15 cellular contexts compared by ENCODE assay signal in the genomic region with DNA sequence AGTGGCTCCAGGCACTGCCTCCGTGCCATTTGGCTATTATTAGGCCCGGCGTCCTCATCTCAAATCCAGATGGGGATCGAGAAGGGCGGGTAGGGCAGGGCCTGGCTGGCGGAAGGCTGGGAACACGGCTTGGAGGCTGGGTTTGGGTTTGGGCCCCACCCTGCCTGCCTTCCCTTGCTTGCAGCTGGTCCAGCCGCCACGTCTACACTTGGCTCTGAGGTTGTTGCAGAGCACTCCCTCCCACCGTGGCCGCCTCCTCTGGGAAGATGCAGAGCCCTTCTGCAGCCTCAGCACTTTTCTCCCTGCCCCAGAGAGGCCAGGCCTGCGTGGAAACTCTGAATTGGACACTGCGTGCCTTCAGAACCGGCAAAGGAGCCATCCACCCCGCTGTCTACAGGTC. TPM values are rescaled to one million over a fixed set of nuclear protein-coding genes. Genes with fewer than 3 reads are reported as not detected.
DNase-seq lines count a peak whose midpoint lies in the region; ATAC-seq and TF ChIP-seq lines count a peak whose summit lies in the region.
"Had no signal": no experiment of that assay in that cellular context is flagged by ENCODE, and none has a peak within 500 bp of the region (broad histone marks: within the 10 kb centered on the region; RNA-seq: fewer than 3 reads in every experiment).

No MANE protein-coding gene starts in this region.

- TF ChIP-seq POLR2A in IMR-90 (IDR thresholded peaks at IDR 0.05; ENCODE audit: low read depth, low read length) (no peak), testis (IDR thresholded peaks at IDR 0.05) (no peak)

- H2AK5ac ChIP-seq in IMR-90 (ENCODE audit: low read depth, low read length), result no peak overlapping the region

- no peaks in the 10 kb centered on the region for H3K9me3 ChIP-seq in IMR-90 (ENCODE audit: control insufficient read depth, insufficient read depth, low read length)
- H3K9me3 ChIP-seq in lung (ENCODE audit: control insufficient read depth in 2 of 2, insufficient read depth in 1 of 2, low read length in 1 of 2), result no peaks in the 10 kb centered on the region
- H3K9me3 ChIP-seq in testis, result no peaks in the 10 kb centered on the region

- no peak overlapping the region for H3K23ac ChIP-seq in IMR-90 (ENCODE audit: low read depth, low read length)

- no peak for ATAC-seq in IMR-90 (ENCODE audit: low read depth)
- ATAC-seq in lung (ENCODE audit: insufficient read depth, low FRiP score), result no peak
- ATAC-seq in HG03521 (IDR thresholded peaks at IDR 0.05; ENCODE audit: unreplicated experiment), result no peak
- ATAC-seq: natural killer cell; stimulated activated naive CD8-positive, alpha-beta T cell treated with anti-CD3 and anti-CD28 coated beads, Interleukin-15, amount 100 ng/mL, for 72 hours had no signal

- BruUV-seq in IMR-90 (replicated peaks; lab: Mats Ljungman, UMichigan), result no TSS peak

- DNase-seq in IMR-90 (peak; percentile 41), fibroblast of the conjunctiva (ENCODE audit: low read depth) (peak; percentile 77), lung (ENCODE audit: low spot score) (peak; percentile 72), testis (peak; percentile 88), NCI-H2196 treated with DMSO at 0.1 percent for 48 hours (lab: John Stamatoyannopoulos, UW; ENCODE audit: unreplicated experiment) (no peak), foreskin melanocyte (no peak)
- DNase-seq in stimulated activated CD4-positive, alpha-beta T cell treated with anti-CD3 and anti-CD28 coated beads, Interleukin-4, amount 100 ng/mL, for 4 hours, result no peak
- DNase-seq: activated CD4-positive, alpha-beta T cell treated with anti-CD3 and anti-CD28 coated beads, Interleukin-2, amount 10 ng/mL, durations not matched to agents 7 days and 5 days; activated effector memory CD4-positive, alpha-beta T cell treated with anti-CD3 and anti-CD28 coated beads, Interleukin-2, amount 50 U/mL, for 16 hours; CD4-positive, alpha-beta T cell; natural killer cell; NCI-H1694 treated with DMSO at 0.1 percent for 48 hours; stimulated activated CD4-positive, alpha-beta T cell treated with anti-CD3 and anti-CD28 coated beads, Interleukin-2, amount 100 ng/mL, for 48 hours; stimulated activated naive CD8-positive, alpha-beta T cell treated with anti-CD3 and anti-CD28 coated beads, Interleukin-15, amount 100 ng/mL, for 72 hours had no signal

- intact Hi-C loops in IMR-90 (cut with micrococcal nuclease), result no loop called here
- intact Hi-C loops in testis (cut with DNase I; ENCODE audit: low total_unique reads), result no loop called here

- H2AFZ ChIP-seq in IMR-90 (replicated peaks; ENCODE audit: low read length, poor library complexity), result peak overlapping the region; percentile 26

- H3K4me1 ChIP-seq in IMR-90 (ENCODE audit: control insufficient read depth, insufficient read depth, low read length) (peaks cover 2% of the 10 kb centered on the region; the same call in 1 of the 2 replicates), lung (ENCODE audit: control insufficient read depth in 2 of 2, insufficient read depth in 2 of 2, low read length in 2 of 2) (peaks cover 0 to 3% of the 10 kb centered on the region in 2 donors), testis (peaks cover 5% of the 10 kb centered on the region)

- no peak overlapping the region for H3K56ac ChIP-seq in IMR-90 (ENCODE audit: extremely low read depth, insufficient read depth, low read length)

- no peak overlapping the region for H2BK15ac ChIP-seq in IMR-90 (ENCODE audit: low read depth, low read length)

- H2BK120ac ChIP-seq in IMR-90 (ENCODE audit: low read depth, low read length), result no peak overlapping the region

- no peak overlapping the region for H2BK20ac ChIP-seq in IMR-90 (ENCODE audit: low read depth, low read length)

- H2BK5ac ChIP-seq in IMR-90 (ENCODE audit: low read depth, low read length, poor library complexity, severe bottlenecking), result no peak overlapping the region

- 0 out of 2 replicates have a peak overlapping the region, but pooled peaks have one; percentile 49 for H4K5ac ChIP-seq in IMR-90 (ENCODE audit: low read depth, low read length)

- dilution Hi-C loops in IMR-90 (cut with HindIII; ENCODE audit: low sequenced_read_pairs, unreplicated experiment), result no loop called here

- H3K18ac ChIP-seq in IMR-90 (ENCODE audit: low read depth, low read length), result no peak overlapping the region; the same call in 1 of the 2 replicates

- 16% methylated on average over 3 of the region's 15 CpGs; no CpG with 5 or more reads in 1 of the 2 experiments for WGBS in IMR-90 (ENCODE audit: extremely low coverage in 2 of 2, insufficient read length in 1 of 2), 2 experiments
- 78 to 83% methylated on average over 15 of the region's 15 CpGs for WGBS in lung, 2 donors
- 52% methylated on average over 7 to 15 of the region's 15 CpGs for WGBS in testis, 2 donors

- peaks cover 4% of the 10 kb centered on the region; the same call in 1 of the 2 replicates for H3K9me1 ChIP-seq in IMR-90 (ENCODE audit: insufficient read depth, low read length)

- in situ Hi-C loops in IMR-90 (cut with MboI; ENCODE audit: low sequenced_read_pairs), result no loop called here

- no peak overlapping the region for H3K4me2 ChIP-seq in IMR-90 (ENCODE audit: low read depth, low read length)

- H3K79me1 ChIP-seq in IMR-90 (ENCODE audit: low read depth in 1 of 2, low read length in 2 of 2), result peaks cover 4 to 8% of the 10 kb centered on the region in 2 experiments; a peak in 3 of 4 replicates

- peak overlapping the region in 1 of 2 experiments; percentile 68; a peak in 1 of 4 replicates for H4K8ac ChIP-seq in IMR-90 (ENCODE audit: low read depth in 2 of 2, low read length in 2 of 2)

- no peaks in the 10 kb centered on the region for H4K20me1 ChIP-seq in IMR-90 (ENCODE audit: insufficient read depth, low read length)

- TF ChIP-seq CTCF in IMR-90 (conservative IDR thresholded peaks at IDR 0.05; ENCODE audit: low read depth, low read length), result no peak
- TF ChIP-seq CTCF in lung (IDR thresholded peaks at IDR 0.05; ENCODE audit: control extremely low read depth, extremely low read depth), result no peak
- no peak for TF ChIP-seq CTCF in testis (IDR thresholded peaks at IDR 0.05)

- POLR2A ChIA-PET in IMR-90 (lab: Charles Lee; ENCODE audit: unreplicated experiment), result no interaction called here

- H3K36me3 ChIP-seq in IMR-90 (ENCODE audit: control insufficient read depth, insufficient read depth, low read length) (no peaks in the 10 kb centered on the region), lung (ENCODE audit: control insufficient read depth in 2 of 2, insufficient read depth in 2 of 2, low read length in 2 of 2) (no peaks in the 10 kb centered on the region), testis (ENCODE audit: low read depth, missing control alignments) (no peaks in the 10 kb centered on the region)

- H3K4me3 ChIP-seq in IMR-90 (ENCODE audit: insufficient read depth, low read depth, low read length), result no peak overlapping the region
- no peak overlapping the region for H3K4me3 ChIP-seq in lung
- no peak overlapping the region for H3K4me3 ChIP-seq in testis

- CTCF ChIA-PET in IMR-90 (lab: Yijun Ruan, JAX), result interaction anchor here (0.7 kb wide), 1 partner anchor 12 kb away, joined by 3 read pairs; no protein-coding TSS in a partner anchor

- H3K9ac ChIP-seq in IMR-90 (ENCODE audit: low read depth, low read length), result no peak overlapping the region

- no peak overlapping the region; the same call in 1 of the 2 replicates for H3K27ac ChIP-seq in IMR-90 (ENCODE audit: insufficient read depth, low read length)
- peak overlapping the region; percentile 27 to 65 for H3K27ac ChIP-seq in lung (ENCODE audit: low read depth in 1 of 2, low read length in 1 of 2)
- peak overlapping the region; percentile 67 to 85 for H3K27ac ChIP-seq in testis

- no peak overlapping the region for H3K4ac ChIP-seq in IMR-90 (ENCODE audit: low read depth, low read length)

- no peak for TF ChIP-seq RAD21 in IMR-90 (IDR thresholded peaks at IDR 0.05; ENCODE audit: low read length)

- H2AK9ac ChIP-seq in IMR-90 (replicated peaks; ENCODE audit: low read depth, low read length, poor library complexity), result no peak overlapping the region

- H4K91ac ChIP-seq in IMR-90 (ENCODE audit: insufficient read depth, low read depth, low read length), result 0 out of 2 replicates have a peak overlapping the region, but pooled peaks have one; percentile 6

- H3K27me3 ChIP-seq in IMR-90 (ENCODE audit: control insufficient read depth, insufficient read depth, low read length) (no peaks in the 10 kb centered on the region), lung (ENCODE audit: control insufficient read depth, insufficient read depth) (no peaks in the 10 kb centered on the region), testis (no peaks in the 10 kb centered on the region)

- H3K14ac ChIP-seq in IMR-90 (replicated peaks; ENCODE audit: low read depth, low read length), result peak overlapping the region; percentile 9; the same call in 1 of the 2 replicates

TF ChIP-seq in IMR-90, 13 proteins besides CTCF, POLR2A, EP300 and RAD21:
- TF ChIP-seq MXI1 (IDR thresholded peaks at IDR 0.05; ENCODE audit: borderline replicate concordance, low read depth, low read length), result no peak
- TF ChIP-seq MAFK (IDR thresholded peaks at IDR 0.05; ENCODE audit: low read depth, low read length), result peak; percentile 76
- TF ChIP-seq FOS (IDR thresholded peaks at IDR 0.05; ENCODE audit: low read depth, low read length), result no peak
- no peak for TF ChIP-seq CHD1 (IDR thresholded peaks at IDR 0.05; ENCODE audit: low read depth, low read length)
TF ChIP-seq in IMR-90: peak in this region for 1.

RNA-seq across cellular contexts. Expression of a gene that starts 5.2 kb away (rescaled TPM):
- total RNA-seq in IMR-90 (2012; rRNA removed) (47.2 and 53.6 TPM in 2 replicates), lung (100 to 1,000 TPM in 1 of 2 donors, 10 to 100 TPM in 1; 92.6 to 101 TPM), testis (10 to 100 TPM; 50.1 to 52.5 TPM)
- polyA plus RNA-seq in IMR-90 (2012; rRNA removed) (63.7 and 65.1 TPM in 2 replicates), lung (10 to 100 TPM; 30.8 to 36.8 TPM), testis (ENCODE audit: insufficient read depth, low read depth, low replicate concordance) (31.6 TPM)
- 97.1 and 119 TPM in 2 replicates for polyA plus RNA-seq in IMR-90 (2012; cell fraction: cytosol; rRNA removed)
- 227 and 462 TPM in 2 replicates for polyA plus RNA-seq in IMR-90 (2012; cell fraction: nucleus; rRNA removed; ENCODE audit: low replicate concordance)

RNA-seq across cellular contexts. Expression of a gene that starts 31.4 kb away (rescaled TPM):
- total RNA-seq in IMR-90 (2012; rRNA removed) (36.1 and 46.2 TPM in 2 replicates), lung (100 to 1,000 TPM in 1 of 2 donors, 10 to 100 TPM in 1; 26.6 to 156 TPM), testis (100 to 1,000 TPM in 1 of 2 donors, 10 to 100 TPM in 1; 82.8 to 102 TPM)
- polyA plus RNA-seq in IMR-90 (2012; rRNA removed) (270 and 369 TPM in 2 replicates), lung (100 to 1,000 TPM; 138 to 159 TPM), testis (ENCODE audit: insufficient read depth, low read depth, low replicate concordance) (77.4 TPM)
- polyA plus RNA-seq in IMR-90 (2012; cell fraction: cytosol; rRNA removed), result 662 and 853 TPM in 2 replicates
- polyA plus RNA-seq in IMR-90 (2012; cell fraction: nucleus; rRNA removed; ENCODE audit: low replicate concordance), result 256 and 316 TPM in 2 replicates

RNA-seq across cellular contexts. Expression of a gene that starts 46.8 kb away (rescaled TPM):
- total RNA-seq in IMR-90 (2012; rRNA removed) (0.28 and 0.36 TPM in 2 replicates), lung (1 to 10 TPM; 1.3 to 6.5 TPM), testis (10 to 100 TPM; 11.3 to 17.2 TPM)
- polyA plus RNA-seq in IMR-90 (2012; rRNA removed) (2.0 and 2.2 TPM in 2 replicates), lung (1 to 10 TPM; 1.2 to 2.9 TPM), testis (ENCODE audit: insufficient read depth, low read depth, low replicate concordance) (5.2 TPM)
- polyA plus RNA-seq in IMR-90 (2012; cell fraction: cytosol; rRNA removed), result 0.41 and 2.1 TPM in 2 replicates
- 9.6 and 20.2 TPM in 2 replicates for polyA plus RNA-seq in IMR-90 (2012; cell fraction: nucleus; rRNA removed; ENCODE audit: low replicate concordance)
- total RNA-seq: activated CD4-positive, alpha-beta T cell treated with anti-CD3 and anti-CD28 coated beads, Interleukin-2, amount 10 ng/mL, durations not matched to agents 7 days and 5 days; natural killer cell had no signal

Comparison
In these comparisons a context has a peak if more than half of its experiments do, and no peak if none do; other contexts are left out.
1. DNase-seq: peak in IMR-90 (single experiment), fibroblast of the conjunctiva (single experiment), lung (single experiment) and testis (single experiment); none in NCI-H2196 treated with DMSO at 0.1 percent for 48 hours (single experiment), foreskin melanocyte (single experiment) and stimulated activated CD4-positive, alpha-beta T cell treated with anti-CD3 and anti-CD28 coated beads, Interleukin-4, amount 100 ng/mL, for 4 hours (0 of 2).